Comparison of ENCODE assay signal across 24 cellular contexts in genomic region chr4:158356331-158356730, GRCh38.
"Had no signal": no experiment of that assay in that cellular context is flagged by ENCODE, and none has a peak within 500 bp of the region (broad histone marks: within the 10 kb centered on the region; RNA-seq: fewer than 3 reads in every experiment).

No MANE protein-coding gene starts in this region.

- H3K4me1 ChIP-seq: adrenal gland, heart left ventricle, left lung, stomach, testis, upper lobe of right lung had no signal

- H3K36me3 Mint-ChIP-seq: activated naive CD4-positive, alpha-beta T cell treated with anti-CD3 and anti-CD28 coated beads, Interleukin-2, amount 50 U/mL, for 72 hours; brain; mesothelial cell of epicardium had no signal

- H3K27me3 ChIP-seq: adrenal gland, left lung, stomach, testis, upper lobe of right lung had no signal

- DNase-seq: activated CD4-positive, alpha-beta T cell treated with anti-CD3 and anti-CD28 coated beads, Interleukin-2, amount 50 U/mL, for 48 hours; activated CD4-positive, CD25-positive, alpha-beta regulatory T cell treated with anti-CD3 and anti-CD28 coated beads, Interleukin-2, amount 50 U/mL, for 72 hours; activated gamma-delta T cell treated with Interleukin-2 at 50 U/mL for 16 hours; activated T-cell treated with anti-CD3 and anti-CD28 coated beads for 4 hours; cortex of kidney; effector CD4-positive, alpha-beta T cell; heart left ventricle; left lung; right cardiac atrium; small intestine; stimulated activated CD4-positive, alpha-beta T cell treated with anti-CD3 and anti-CD28 coated beads, Interleukin-4, amount 100 ng/mL, for 1 hour; stomach; T-helper 2 cell; testis; upper lobe of right lung had no signal

- H3K4me3 Mint-ChIP-seq: activated T-helper 1 cell treated with anti-CD3 and anti-CD28 coated beads, Interleukin-12 subunit alpha, Interleukin-12 subunit beta, Interleukin-2, Interleukin-4 antibody, amounts not matched to agents 30 ng/mL and 10 ng/mL and 1 ng/mL, durations not matched to agents 14 hours and 24 hours and 36 hours; central memory CD8-positive, alpha-beta T cell; mesothelial cell of epicardium; nephron had no signal

- H3K4me1 Mint-ChIP-seq: central memory CD8-positive, alpha-beta T cell; mesothelial cell of epicardium; nephron had no signal

- H3K4me3 ChIP-seq: adrenal gland, heart left ventricle, left lung, stomach, testis, upper lobe of right lung had no signal

- ATAC-seq: activated naive CD4-positive, alpha-beta T cell treated with anti-CD3 and anti-CD28 coated beads, Interleukin-2, amount 50 U/mL, for 72 hours; heart left ventricle; left lung; right cardiac atrium; upper lobe of right lung had no signal

- H3K9me3 ChIP-seq: adrenal gland, testis, upper lobe of right lung had no signal

- H3K9me3 Mint-ChIP-seq: activated T-helper 1 cell treated with anti-CD3 and anti-CD28 coated beads, Interleukin-12 subunit alpha, Interleukin-12 subunit beta, Interleukin-2, Interleukin-4 antibody, amounts not matched to agents 30 ng/mL and 10 ng/mL and 1 ng/mL, durations not matched to agents 14 hours and 24 hours and 36 hours; mesothelial cell of epicardium had no signal

- H3K27me3 Mint-ChIP-seq: brain; central memory CD8-positive, alpha-beta T cell; progenitor cell of endocrine pancreas had no signal

- H3K27ac Mint-ChIP-seq: activated naive CD4-positive, alpha-beta T cell treated with anti-CD3 and anti-CD28 coated beads, Interleukin-2, amount 50 U/mL, for 72 hours; activated T-helper 1 cell treated with anti-CD3 and anti-CD28 coated beads, Interleukin-12 subunit alpha, Interleukin-12 subunit beta, Interleukin-2, Interleukin-4 antibody, amounts not matched to agents 30 ng/mL and 10 ng/mL and 1 ng/mL, durations not matched to agents 14 hours and 24 hours and 36 hours; mesothelial cell of epicardium; nephron; progenitor cell of endocrine pancreas had no signal

- H3K27ac ChIP-seq: adrenal gland, heart left ventricle, left lung, stomach, testis, upper lobe of right lung, VCaP had no signal

- H3K36me3 ChIP-seq: adrenal gland, heart left ventricle, left lung, stomach, upper lobe of right lung had no signal
